In the genomic region with DNA sequence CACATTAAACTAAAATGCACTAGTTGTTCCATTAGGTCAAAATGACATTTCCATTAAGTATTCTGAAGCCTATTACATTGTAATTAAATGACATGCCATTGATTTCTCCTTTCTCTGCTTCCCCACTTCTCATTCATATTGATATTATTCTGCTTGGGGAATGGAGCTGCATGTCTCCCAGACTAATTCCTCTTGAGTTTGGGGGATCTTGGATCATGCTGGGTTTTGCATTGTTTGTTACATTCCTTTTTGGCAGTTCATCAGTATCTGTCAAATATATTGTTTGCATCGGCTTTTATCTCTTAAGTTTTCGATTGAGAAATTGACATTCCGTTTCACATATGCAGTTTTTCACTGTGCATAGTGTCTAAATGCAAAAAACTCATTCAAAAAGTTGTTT, we compare ENCODE assay signal across 23 cellular contexts.
A peak's percentile ranks its signal among the peaks of the same experiment; 100 is the strongest.
DNase-seq lines count a peak whose midpoint lies in the region; ATAC-seq and TF ChIP-seq lines count a peak whose summit lies in the region.
"Had no signal": no experiment of that assay in that cellular context is flagged by ENCODE, and none has a peak within 500 bp of the region (broad histone marks: within the 10 kb centered on the region; RNA-seq: fewer than 3 reads in every experiment).

No MANE protein-coding gene starts in this region.

- no peak overlapping the region for H3K23ac ChIP-seq in mesendoderm (ENCODE audit: low read length)

- H3K36me3 ChIP-seq in GM23338 (ENCODE audit: insufficient read depth) (no peaks in the 10 kb centered on the region), HUES48 (ENCODE audit: control insufficient read depth, insufficient read depth, low read length) (no peaks in the 10 kb centered on the region), mesendoderm (ENCODE audit: control insufficient read depth, insufficient read depth, low read length) (no peaks in the 10 kb centered on the region), suprapubic skin (no peaks in the 10 kb centered on the region)
- H3K36me3 ChIP-seq: MG63 had no signal

- no peak overlapping the region for H3K56ac ChIP-seq in mesendoderm (ENCODE audit: low read length)

- H2BK5ac ChIP-seq in mesendoderm (ENCODE audit: low read length), result no peak overlapping the region

- H3K9me3 Mint-ChIP-seq in GM23338 (no peaks in the 10 kb centered on the region), glutamatergic neuron (ENCODE audit: unreplicated experiment) (peaks cover 18% of the 10 kb centered on the region)
- H3K9me3 Mint-ChIP-seq: CD8-positive, alpha-beta T cell; T-cell had no signal

- no peak for TF ChIP-seq POLR2A in suprapubic skin (IDR thresholded peaks at IDR 0.05)

- H2AFZ ChIP-seq in GM23338, result no peak overlapping the region

- TF ChIP-seq CTCF in GM23338 (conservative IDR thresholded peaks at IDR 0.05; ENCODE audit: low read depth in 2 of 2) (no peak), glutamatergic neuron (IDR thresholded peaks at IDR 0.05; ENCODE audit: partially characterized antibody, unreplicated experiment) (no peak), suprapubic skin (IDR thresholded peaks at IDR 0.05) (no peak)

- H4K20me1 ChIP-seq in GM23338 (replicated peaks; ENCODE audit: insufficient read depth), result no peaks in the 10 kb centered on the region

- H3K4me1 Mint-ChIP-seq in GM23338 (peaks cover 28% of the 10 kb centered on the region), glutamatergic neuron (ENCODE audit: low read depth, unreplicated experiment) (peaks cover 44% of the 10 kb centered on the region)

- H4K8ac ChIP-seq in mesendoderm (ENCODE audit: low read depth, low read length), result no peak overlapping the region

- H2BK15ac ChIP-seq in mesendoderm (replicated peaks; ENCODE audit: low read depth), result no peak overlapping the region

- peak overlapping the region; percentile 5 for H3K4me2 ChIP-seq in GM23338
- no peak overlapping the region for H3K4me2 ChIP-seq in mesendoderm (ENCODE audit: low read length)

- ATAC-seq in GM23338, result peak; percentile 56
- ATAC-seq: CD8-positive, alpha-beta T cell; HCT116; HepG2; Panc1; T-cell had no signal

- WGBS in mesendoderm (ENCODE audit: extremely low coverage, insufficient coverage, low lambda C conversion rate), result no CpG with 5 or more reads among the region's 3 CpGs
- 77% methylated on average over 3 of the region's 3 CpGs for WGBS in suprapubic skin

- H3K79me2 ChIP-seq in GM23338 (replicated peaks; ENCODE audit: insufficient read depth) (no peaks in the 10 kb centered on the region), mesendoderm (ENCODE audit: control insufficient read depth, insufficient read depth, low read length) (no peaks in the 10 kb centered on the region)

- H3K27ac Mint-ChIP-seq in GM23338 (no peak overlapping the region), glutamatergic neuron (ENCODE audit: unreplicated experiment) (peak overlapping the region; percentile 83)
- H3K27ac Mint-ChIP-seq: CD8-positive, alpha-beta T cell; T-cell had no signal

- H3K9me3 ChIP-seq in HUES48 (ENCODE audit: control insufficient read depth, insufficient read depth, low read length) (no peaks in the 10 kb centered on the region), suprapubic skin (no peaks in the 10 kb centered on the region)
- H3K9me3 ChIP-seq: Caco-2, MG63 had no signal

- H3K27me3 ChIP-seq in GM23338 (ENCODE audit: insufficient read depth), result no peaks in the 10 kb centered on the region
- H3K27me3 ChIP-seq in HUES48 (ENCODE audit: control insufficient read depth, insufficient read depth, low read length), result no peaks in the 10 kb centered on the region
- no peaks in the 10 kb centered on the region for H3K27me3 ChIP-seq in mesendoderm (ENCODE audit: insufficient read depth, low read length, poor library complexity)
- no peaks in the 10 kb centered on the region for H3K27me3 ChIP-seq in suprapubic skin
- H3K27me3 ChIP-seq: MG63 had no signal

- no peak overlapping the region for H3K27ac ChIP-seq in GM23338 (ENCODE audit: low read depth)
- peak overlapping the region; percentile 76 for H3K27ac ChIP-seq in HUES48 (ENCODE audit: low read depth, low read length)
- H3K27ac ChIP-seq in mesendoderm (ENCODE audit: low read depth, low read length), result no peak overlapping the region
- H3K27ac ChIP-seq in suprapubic skin, result no peak overlapping the region
- H3K27ac ChIP-seq: HL-60, RWPE1 had no signal

- H3K4me3 Mint-ChIP-seq in GM23338, result 0 out of 3 replicates have a peak overlapping the region, but pooled peaks have one; percentile 0
- H3K4me3 Mint-ChIP-seq in glutamatergic neuron (ENCODE audit: unreplicated experiment), result no peak overlapping the region
- H3K4me3 Mint-ChIP-seq: CD8-positive, alpha-beta T cell; T-cell had no signal

- H3F3A ChIP-seq in GM23338 (replicated peaks; ENCODE audit: low read depth), result no peaks in the 10 kb centered on the region

- no peak overlapping the region for H3K4ac ChIP-seq in mesendoderm (ENCODE audit: low read depth, low read length)

- H3K27me3 Mint-ChIP-seq in GM23338 (ENCODE audit: insufficient read depth, low read depth, poor library complexity), result no peaks in the 10 kb centered on the region
- peaks cover 10% of the 10 kb centered on the region for H3K27me3 Mint-ChIP-seq in glutamatergic neuron (ENCODE audit: unreplicated experiment)
- H3K27me3 Mint-ChIP-seq: T-cell had no signal

- H3K4me1 ChIP-seq in GM23338 (ENCODE audit: insufficient read depth) (peaks cover 22% of the 10 kb centered on the region), HUES48 (ENCODE audit: control insufficient read depth, insufficient read depth, low read length) (peaks cover 34% of the 10 kb centered on the region), mesendoderm (ENCODE audit: control insufficient read depth, low read depth, low read length) (peaks cover 3% of the 10 kb centered on the region), suprapubic skin (no peaks in the 10 kb centered on the region)
- H3K4me1 ChIP-seq: Caco-2 had no signal

- no peak overlapping the region for H3K18ac ChIP-seq in mesendoderm (ENCODE audit: low read length)

- no peaks in the 10 kb centered on the region for H3K36me3 Mint-ChIP-seq in GM23338 (ENCODE audit: low read depth)
- no peaks in the 10 kb centered on the region for H3K36me3 Mint-ChIP-seq in glutamatergic neuron (ENCODE audit: unreplicated experiment)

- H4K5ac ChIP-seq in mesendoderm (ENCODE audit: low read length), result no peak overlapping the region

- no peak overlapping the region for H2AK5ac ChIP-seq in mesendoderm (ENCODE audit: low read length)

- TF ChIP-seq EP300 in suprapubic skin (IDR thresholded peaks at IDR 0.05), result no peak

- no peak overlapping the region for H2BK120ac ChIP-seq in mesendoderm (ENCODE audit: low read depth, low read length)

- H3K9ac ChIP-seq in HUES48 (ENCODE audit: low read depth, low read length) (no peak overlapping the region), mesendoderm (ENCODE audit: low read length) (no peak overlapping the region)

- H3K9me2 ChIP-seq in GM23338 (ENCODE audit: insufficient read depth), result no peaks in the 10 kb centered on the region

- peak; percentile 53 for DNase-seq in GM23338 (ENCODE audit: low spot score)
- DNase-seq in glutamatergic neuron, result no peak
- DNase-seq in mesendoderm, result peak; percentile 59
- DNase-seq in NCI-H1417 treated with DMSO at 0.1 percent for 48 hours (lab: John Stamatoyannopoulos, UW), result no peak
- no peak for DNase-seq in NK-92 treated with Interleukin-12 subunit alpha and Interleukin-12 subunit beta, amount 100 ng/mL, for 24 hours (lab: John Stamatoyannopoulos, UW)
- DNase-seq in suprapubic skin (ENCODE audit: low spot score in 2 of 2), result no peak
- DNase-seq: AML-193; C1 segment of cervical spinal cord; Caco-2; CD8-positive, alpha-beta T cell; MG63; NCI-H1105 treated with DMSO at 0.1 percent for 48 hours; NCI-H2029; NCI-H2227 treated with DMSO at 0.1 percent for 48 hours; NCI-H526 treated with DMSO at 0.1 percent for 48 hours; SHP77; T-cell had no signal

- H3K4me3 ChIP-seq in GM23338 (no peak overlapping the region), HUES48 (ENCODE audit: low read depth, low read length) (peak overlapping the region; percentile 33; the same call in 1 of the 2 replicates), mesendoderm (ENCODE audit: low read length) (no peak overlapping the region), suprapubic skin (no peak overlapping the region)
- H3K4me3 ChIP-seq: MG63 had no signal

- H3K79me1 ChIP-seq in mesendoderm (ENCODE audit: low read length), result no peaks in the 10 kb centered on the region

TF ChIP-seq in GM23338, 12 proteins besides CTCF, POLR2A, EP300 and RAD21:
- TF ChIP-seq EZH2phosphoT487 (IDR thresholded peaks at IDR 0.05; ENCODE audit: unreplicated experiment), result no peak
- TF ChIP-seq CREB1 (CRISPR knock-in tag; IDR thresholded peaks at IDR 0.05; ENCODE audit: low read depth), result no peak
- no peak for TF ChIP-seq JUNB (IDR thresholded peaks at IDR 0.05; ENCODE audit: unreplicated experiment)

Comparison
In these comparisons a context has a peak if more than half of its experiments do, and no peak if none do; other contexts are left out.
1. DNase-seq: peak in GM23338 (single experiment) and mesendoderm (single experiment); none in glutamatergic neuron (single experiment), NCI-H1417 treated with DMSO at 0.1 percent for 48 hours (single experiment), NK-92 treated with Interleukin-12 subunit alpha and Interleukin-12 subunit beta, amount 100 ng/mL, for 24 hours (single experiment) and suprapubic skin (0 of 2).